ENCODE assay signal across 8 cellular contexts in genomic region chr20:4765681-4766080, GRCh38. TPM values are rescaled to one million over a fixed set of nuclear protein-coding genes. Genes with fewer than 3 reads are reported as not detected.
"Had no signal": no experiment of that assay in that cellular context is flagged by ENCODE, and none has a peak within 500 bp of the region (broad histone marks: within the 10 kb centered on the region; RNA-seq: fewer than 3 reads in every experiment).

No MANE protein-coding gene starts in this region.

- H3K4me3 ChIP-seq: GM23248, HAP-1, K562 had no signal

- H3K36me3 ChIP-seq: HAP-1 had no signal

- DNase-seq: GM23248, GOT3, HFFc6, IMR-90 had no signal

- H3K27ac ChIP-seq: GM23248 had no signal

- ATAC-seq: HCT116, K562 had no signal

- H3K27ac Mint-ChIP-seq: HFFc6 had no signal

- H3K4me1 ChIP-seq: HAP-1 had no signal

- H3K4me3 Mint-ChIP-seq: HFFc6 had no signal

- H3K9me3 ChIP-seq: HAP-1 had no signal

RNA-seq across cellular contexts. Expression of gene PRND, which starts 44.0 kb away (rescaled TPM):
- total RNA-seq: GM23248, HT-29, IMR-90, K562 had no signal
- polyA plus RNA-seq: GM23248, IMR-90, K562 had no signal

RNA-seq across cellular contexts. Expression of gene RASSF2, which starts 57.7 kb away (rescaled TPM):
- total RNA-seq: HT-29 had no signal
